8 cellular contexts compared by ENCODE assay signal in genomic region chr13:50123862-50124535, GRCh38.
DNase-seq lines count a peak whose midpoint lies in the region; FAIRE-seq and TF ChIP-seq lines count a peak whose summit lies in the region.

No MANE protein-coding gene starts in this region.

- TF ChIP-seq POLR2A in thyroid gland (IDR thresholded peaks at IDR 0.05), result peak; percentile 48 to 93

- peaks cover 15% of the 10 kb centered on the region for H3F3A ChIP-seq in GM23248 (ENCODE audit: insufficient read depth)

- FAIRE-seq in frontal cortex (lab: Jason Lieb, UNC), result no peak

- peak; percentile 97 for DNase-seq in EL
- peak; percentile 97 for DNase-seq in GM23248
- peak; percentile 77 to 84 for DNase-seq in Kasumi-1 (lab: John Stamatoyannopoulos, UW)
- peak; percentile 92 for DNase-seq in SHP77 treated with DMSO at 0.1 percent for 48 hours (lab: John Stamatoyannopoulos, UW)
- DNase-seq in activated naive CD4-positive, alpha-beta T cell treated with Interleukin-2 at 50 U/mL for 16 hours, result peak; percentile 78
- DNase-seq in frontal cortex (ENCODE audit: low spot score in 2 of 2), result peak; percentile 95 to 97
- DNase-seq in thyroid gland, result peak; percentile 74 to 96

- no peak for TF ChIP-seq CTCF in neutrophil (IDR thresholded peaks at IDR 0.05)
- TF ChIP-seq CTCF in thyroid gland (IDR thresholded peaks at IDR 0.05), result peak in 2 of 6 experiments; percentile 2 to 6

- no peaks in the 10 kb centered on the region for H3K9me2 ChIP-seq in GM23248 (ENCODE audit: insufficient read depth)

- 1% methylated on average over 38 to 54 of the region's 69 CpGs for WGBS in GM23248 (ENCODE audit: low coverage in 1 of 2, low lambda C conversion rate in 2 of 2, missing lambda C conversion rate in 2 of 2), 2 experiments
- WGBS in thyroid gland, 2 donors, result 2 to 3% methylated on average over 14 to 18 of the region's 69 CpGs

- H4K20me1 ChIP-seq in GM23248 (ENCODE audit: insufficient read depth), result no peaks in the 10 kb centered on the region; the same call in none of the 2 replicates

- H3K27ac ChIP-seq in GM23248, result peak overlapping the region; percentile 93
- peak overlapping the region; percentile 100 for H3K27ac ChIP-seq in neutrophil
- H3K27ac ChIP-seq in thyroid gland, result peak overlapping the region; percentile 92 to 100 (median 96)

- H3K9ac ChIP-seq in GM23248, result peak overlapping the region; percentile 93

- H3K9me3 ChIP-seq in GM23248 (ENCODE audit: low read depth) (no peaks in the 10 kb centered on the region), neutrophil (no peaks in the 10 kb centered on the region), thyroid gland (no peaks in the 10 kb centered on the region)

- H2AFZ ChIP-seq in GM23248, result peak overlapping the region; percentile 74

- in situ Hi-C loops in GM23248 (cut with MboI), result no loop called here

- intact Hi-C loops in thyroid gland (cut with DNase I), result loop anchor here (10.0 kb wide), 2 partner anchors 129 to 411 kb away; partner anchors contain the start of gene TRIM13

- H3K4me2 ChIP-seq in GM23248 (ENCODE audit: unreplicated experiment), result peak overlapping the region; percentile 89

- H3K4me3 ChIP-seq in GM23248, result peak overlapping the region; percentile 94
- H3K4me3 ChIP-seq in neutrophil (ENCODE audit: low read depth in 1 of 2, low read length in 1 of 2), result peak overlapping the region; percentile 97 to 99
- H3K4me3 ChIP-seq in thyroid gland (replicated peaks in 1 of 3), result peak overlapping the region; percentile 55 to 99 (median 62)

- H3K79me2 ChIP-seq in GM23248 (ENCODE audit: insufficient read depth), result peaks cover 44% of the 10 kb centered on the region

- no peaks in the 10 kb centered on the region for H3K4me1 ChIP-seq in GM23248 (ENCODE audit: insufficient read depth)
- H3K4me1 ChIP-seq in neutrophil (ENCODE audit: control insufficient read depth in 1 of 2, insufficient read depth in 1 of 2, low read depth in 1 of 2, low read length in 1 of 2), result peaks cover 50 to 56% of the 10 kb centered on the region in 2 experiments
- H3K4me1 ChIP-seq in thyroid gland, result peaks cover 9 to 24% of the 10 kb centered on the region in 2 donors

- no peaks in the 10 kb centered on the region for H3K27me3 ChIP-seq in GM23248 (replicated peaks; ENCODE audit: insufficient read depth)
- peaks cover 17% of the 10 kb centered on the region for H3K27me3 ChIP-seq in neutrophil
- H3K27me3 ChIP-seq in thyroid gland, result peaks cover 8% of the 10 kb centered on the region

- H3K36me3 ChIP-seq in GM23248 (ENCODE audit: low read depth), result no peaks in the 10 kb centered on the region
- peaks cover 15% of the 10 kb centered on the region for H3K36me3 ChIP-seq in neutrophil
- H3K36me3 ChIP-seq in thyroid gland, result no peaks in the 10 kb centered on the region

Comparison
In these comparisons a context has a peak if more than half of its experiments do, and no peak if none do; other contexts are left out.
1. Peak in every context shown above with its lines: DNase-seq, H3K4me3 ChIP-seq and H3K27ac ChIP-seq.